ENCODE assay signal across 1 cellular context in the genomic region with DNA sequence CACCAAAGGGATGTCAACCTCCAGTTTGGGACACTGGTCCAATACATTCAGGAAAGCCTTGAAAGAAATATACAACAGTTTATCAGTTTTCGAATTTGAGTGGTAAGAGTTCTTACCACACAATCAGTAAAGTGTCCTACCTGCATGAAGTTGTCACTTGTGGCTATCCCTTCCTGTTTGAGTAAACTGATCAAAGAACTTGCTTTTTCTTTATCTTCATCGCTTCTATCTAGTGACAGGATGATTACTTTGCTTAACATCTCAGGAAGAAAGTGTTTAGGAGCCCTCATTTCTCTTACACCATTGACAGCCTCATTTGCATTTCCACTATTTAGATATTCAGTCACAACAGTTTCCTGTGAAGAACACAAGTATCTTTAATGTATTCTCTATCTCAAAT.
TF ChIP-seq lines count a peak whose summit lies in the region.

No MANE protein-coding gene starts in this region.

TF ChIP-seq in K562, 482 proteins besides CTCF, POLR2A, EP300 and RAD21:
- TF ChIP-seq, protein P1, sequence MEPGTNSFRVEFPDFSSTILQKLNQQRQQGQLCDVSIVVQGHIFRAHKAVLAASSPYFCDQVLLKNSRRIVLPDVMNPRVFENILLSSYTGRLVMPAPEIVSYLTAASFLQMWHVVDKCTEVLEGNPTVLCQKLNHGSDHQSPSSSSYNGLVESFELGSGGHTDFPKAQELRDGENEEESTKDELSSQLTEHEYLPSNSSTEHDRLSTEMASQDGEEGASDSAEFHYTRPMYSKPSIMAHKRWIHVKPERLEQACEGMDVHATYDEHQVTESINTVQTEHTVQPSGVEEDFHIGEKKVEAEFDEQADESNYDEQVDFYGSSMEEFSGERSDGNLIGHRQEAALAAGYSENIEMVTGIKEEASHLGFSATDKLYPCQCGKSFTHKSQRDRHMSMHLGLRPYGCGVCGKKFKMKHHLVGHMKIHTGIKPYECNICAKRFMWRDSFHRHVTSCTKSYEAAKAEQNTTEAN (CRISPR knock-in tag; IDR thresholded peaks at IDR 0.05) = no peak
- TF ChIP-seq ZNF175 (CRISPR knock-in tag; IDR thresholded peaks at IDR 0.05; ENCODE audit: low read depth) = no peak
- no peak for TF ChIP-seq SMARCA4 (IDR thresholded peaks at IDR 0.05)
- no peak for TF ChIP-seq ZNF780A (CRISPR knock-in tag; IDR thresholded peaks at IDR 0.05)
- no peak for TF ChIP-seq GABPA (tag; conservative IDR thresholded peaks at IDR 0.05; ENCODE audit: low read depth)
- TF ChIP-seq, protein P2, sequence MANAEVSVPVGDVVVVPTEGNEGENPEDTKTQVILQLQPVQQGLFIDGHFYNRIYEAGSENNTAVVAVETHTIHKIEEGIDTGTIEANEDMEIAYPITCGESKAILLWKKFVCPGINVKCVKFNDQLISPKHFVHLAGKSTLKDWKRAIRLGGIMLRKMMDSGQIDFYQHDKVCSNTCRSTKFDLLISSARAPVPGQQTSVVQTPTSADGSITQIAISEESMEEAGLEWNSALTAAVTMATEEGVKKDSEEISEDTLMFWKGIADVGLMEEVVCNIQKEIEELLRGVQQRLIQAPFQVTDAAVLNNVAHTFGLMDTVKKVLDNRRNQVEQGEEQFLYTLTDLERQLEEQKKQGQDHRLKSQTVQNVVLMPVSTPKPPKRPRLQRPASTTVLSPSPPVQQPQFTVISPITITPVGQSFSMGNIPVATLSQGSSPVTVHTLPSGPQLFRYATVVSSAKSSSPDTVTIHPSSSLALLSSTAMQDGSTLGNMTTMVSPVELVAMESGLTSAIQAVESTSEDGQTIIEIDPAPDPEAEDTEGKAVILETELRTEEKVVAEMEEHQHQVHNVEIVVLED (CRISPR knock-in tag; IDR thresholded peaks at IDR 0.05) = no peak
- no peak for TF ChIP-seq ZC3H8 (IDR thresholded peaks at IDR 0.05)
- TF ChIP-seq SLC30A9 (CRISPR knock-in tag; IDR thresholded peaks at IDR 0.05) = no peak
- TF ChIP-seq, protein P3, sequence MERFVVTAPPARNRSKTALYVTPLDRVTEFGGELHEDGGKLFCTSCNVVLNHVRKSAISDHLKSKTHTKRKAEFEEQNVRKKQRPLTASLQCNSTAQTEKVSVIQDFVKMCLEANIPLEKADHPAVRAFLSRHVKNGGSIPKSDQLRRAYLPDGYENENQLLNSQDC (CRISPR knock-in tag; IDR thresholded peaks at IDR 0.05) = no peak
- TF ChIP-seq NFE2L1 (tag; IDR thresholded peaks at IDR 0.05; ENCODE audit: borderline replicate concordance, low read depth) = no peak
- TF ChIP-seq, protein P4, sequence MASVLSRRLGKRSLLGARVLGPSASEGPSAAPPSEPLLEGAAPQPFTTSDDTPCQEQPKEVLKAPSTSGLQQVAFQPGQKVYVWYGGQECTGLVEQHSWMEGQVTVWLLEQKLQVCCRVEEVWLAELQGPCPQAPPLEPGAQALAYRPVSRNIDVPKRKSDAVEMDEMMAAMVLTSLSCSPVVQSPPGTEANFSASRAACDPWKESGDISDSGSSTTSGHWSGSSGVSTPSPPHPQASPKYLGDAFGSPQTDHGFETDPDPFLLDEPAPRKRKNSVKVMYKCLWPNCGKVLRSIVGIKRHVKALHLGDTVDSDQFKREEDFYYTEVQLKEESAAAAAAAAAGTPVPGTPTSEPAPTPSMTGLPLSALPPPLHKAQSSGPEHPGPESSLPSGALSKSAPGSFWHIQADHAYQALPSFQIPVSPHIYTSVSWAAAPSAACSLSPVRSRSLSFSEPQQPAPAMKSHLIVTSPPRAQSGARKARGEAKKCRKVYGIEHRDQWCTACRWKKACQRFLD (CRISPR knock-in tag; IDR thresholded peaks at IDR 0.05) = no peak
- no peak for TF ChIP-seq HDAC8 (tag; IDR thresholded peaks at IDR 0.05)
- TF ChIP-seq ZNF436 (CRISPR knock-in tag; IDR thresholded peaks at IDR 0.05) = no peak
- no peak for TF ChIP-seq CEBPG (CRISPR knock-in tag; IDR thresholded peaks at IDR 0.05)
- no peak for TF ChIP-seq CEBPG (tag; conservative IDR thresholded peaks at IDR 0.05 in 1 of 2, IDR thresholded peaks at IDR 0.05 in 1 of 2)
